ENCODE assay signal across 18 cellular contexts in the genomic region with DNA sequence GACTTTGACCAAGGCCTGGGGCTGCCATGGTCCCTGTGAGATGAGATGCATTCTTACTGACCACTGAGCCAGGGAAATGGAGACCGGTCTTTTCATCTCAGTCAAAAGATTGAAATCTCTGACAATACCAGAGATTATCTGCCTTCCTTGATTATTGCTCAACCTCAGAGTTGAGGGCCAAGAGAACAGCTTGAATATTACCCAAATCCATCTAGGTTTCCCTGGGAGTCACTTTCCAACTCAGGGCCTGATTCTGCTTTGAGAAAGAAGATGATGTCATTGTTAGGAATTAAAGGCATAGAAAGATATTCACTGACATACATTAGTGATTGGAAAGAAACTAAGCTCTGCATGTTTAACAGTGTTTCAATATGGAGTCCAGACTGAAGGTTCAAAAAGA.
DNase-seq lines count a peak whose midpoint lies in the region; ATAC-seq, FAIRE-seq and TF ChIP-seq lines count a peak whose summit lies in the region.
"Had no signal": no experiment of that assay in that cellular context is flagged by ENCODE, and none has a peak within 500 bp of the region (broad histone marks: within the 10 kb centered on the region; RNA-seq: fewer than 3 reads in every experiment).

No MANE protein-coding gene starts in this region.

- no peak for TF ChIP-seq RAD21 in HepG2 (CRISPR knock-in tag; IDR thresholded peaks at IDR 0.05)

- H3K36me3 ChIP-seq in HepG2 (replicated peaks in 1 of 2; ENCODE audit: control insufficient read depth in 1 of 2, insufficient read depth in 2 of 2, low read length in 2 of 2): no peaks in the 10 kb centered on the region
- H3K36me3 ChIP-seq in right lobe of liver: no peaks in the 10 kb centered on the region
- H3K36me3 ChIP-seq in bronchial epithelial cell (ENCODE audit: control insufficient read depth, insufficient read depth, low read length): no peaks in the 10 kb centered on the region
- H3K36me3 ChIP-seq: lower lobe of right lung had no signal

- H4K20me1 ChIP-seq in HepG2 (ENCODE audit: insufficient read depth, low read length): no peaks in the 10 kb centered on the region

- H3K27me3 Mint-ChIP-seq in activated CD8-positive, alpha-beta memory T cell treated with anti-CD3 and anti-CD28 coated beads, Interleukin-2, amount 10 ng/mL, durations not matched to agents 7 days and 5 days: no peaks in the 10 kb centered on the region
- H3K27me3 Mint-ChIP-seq: stimulated activated naive CD8-positive, alpha-beta T cell treated with anti-CD3 and anti-CD28 coated beads, Interleukin-15, Interleukin-2, amounts not matched to agents 100 ng/mL and 50 ng/mL, for 24 hours had no signal

- H3K9ac ChIP-seq in HepG2 (ENCODE audit: insufficient read depth, low read depth, low read length): no peak overlapping the region

- TF ChIP-seq EP300 in HepG2 (IDR thresholded peaks at IDR 0.05; ENCODE audit: low read depth in 2 of 2, low read length in 2 of 2): no peak
- no peak for TF ChIP-seq EP300 in HepG2 (CRISPR knock-in tag; IDR thresholded peaks at IDR 0.05; ENCODE audit: borderline replicate concordance)

- H3K4me1 Mint-ChIP-seq in activated CD8-positive, alpha-beta memory T cell treated with anti-CD3 and anti-CD28 coated beads, Interleukin-2, amount 10 ng/mL, durations not matched to agents 7 days and 5 days: no peaks in the 10 kb centered on the region
- H3K4me1 Mint-ChIP-seq: naive thymus-derived CD4-positive, alpha-beta T cell had no signal

- BruUV-seq in HepG2 (replicated peaks; lab: Mats Ljungman, UMichigan): no TSS peak

- in situ Hi-C loops in HepG2 (cut with HindIII; ENCODE audit: extremely low pct_ligation_motif_present, low pct_unique_long_range_greater_than_20kb): no loop called here

- no peak for TF ChIP-seq POLR2A in HepG2 (IDR thresholded peaks at IDR 0.05; ENCODE audit: insufficient read depth in 1 of 2, low read depth in 2 of 2, low read length in 2 of 2)
- no peak for TF ChIP-seq POLR2A in right lobe of liver (IDR thresholded peaks at IDR 0.05)

- no peak overlapping the region for H3K4me3 Mint-ChIP-seq in activated CD8-positive, alpha-beta memory T cell treated with anti-CD3 and anti-CD28 coated beads, Interleukin-2, amount 10 ng/mL, durations not matched to agents 7 days and 5 days
- H3K4me3 Mint-ChIP-seq: naive thymus-derived CD4-positive, alpha-beta T cell; stimulated activated naive CD8-positive, alpha-beta T cell treated with anti-CD3 and anti-CD28 coated beads, Interleukin-15, Interleukin-2, amounts not matched to agents 100 ng/mL and 50 ng/mL, for 24 hours had no signal

- POLR2A ChIA-PET in HepG2 (lab: Yijun Ruan, JAX): no interaction called here

- peaks cover 0 to 12% of the 10 kb centered on the region in 2 experiments; a peak in 1 of 5 replicates for H3K27me3 ChIP-seq in HepG2 (ENCODE audit: control insufficient read depth in 1 of 2, insufficient read depth in 2 of 2, low read length in 2 of 2)
- no peaks in the 10 kb centered on the region for H3K27me3 ChIP-seq in right lobe of liver
- H3K27me3 ChIP-seq in bronchial epithelial cell (ENCODE audit: control insufficient read depth, insufficient read depth, low read length): no peaks in the 10 kb centered on the region

- no peaks in the 10 kb centered on the region for H3K4me1 ChIP-seq in HepG2 (ENCODE audit: insufficient read depth, low read length)
- H3K4me1 ChIP-seq in right lobe of liver: no peaks in the 10 kb centered on the region
- H3K4me1 ChIP-seq: lower lobe of right lung had no signal

- WGBS in HepG2 (ENCODE audit: low lambda C conversion rate): 14% methylated on average over 1 of the region's 1 CpG
- 86% methylated on average over 1 of the region's 1 CpG for WGBS in right lobe of liver (ENCODE audit: insufficient coverage, low coverage, low lambda C conversion rate, missing lambda C conversion rate)

- no peak for ATAC-seq in HepG2
- ATAC-seq in right lobe of liver: no peak
- no peak for ATAC-seq in activated CD8-positive, alpha-beta memory T cell treated with anti-CD3 and anti-CD28 coated beads, Interleukin-2, amount 10 ng/mL, durations not matched to agents 7 days and 5 days
- no peak for ATAC-seq in HG03439 (IDR thresholded peaks at IDR 0.05; ENCODE audit: unreplicated experiment)
- ATAC-seq: activated CD4-positive, CD25-positive, alpha-beta regulatory T cell treated with anti-CD3 and anti-CD28 coated beads, Interleukin-2, amount 50 U/mL, for 24 hours; lower lobe of right lung; naive thymus-derived CD4-positive, alpha-beta T cell had no signal

- H2AFZ ChIP-seq in HepG2 (ENCODE audit: low read length): no peak overlapping the region

- no peaks in the 10 kb centered on the region for H3K79me2 ChIP-seq in HepG2 (ENCODE audit: insufficient read depth, low read length)

- peaks cover 5% of the 10 kb centered on the region for H3K9me3 Mint-ChIP-seq in activated CD8-positive, alpha-beta memory T cell treated with anti-CD3 and anti-CD28 coated beads, Interleukin-2, amount 10 ng/mL, durations not matched to agents 7 days and 5 days (ENCODE audit: low read depth)

- H3K4me3 ChIP-seq in HepG2 (replicated peaks in 1 of 3; ENCODE audit: insufficient read depth in 1 of 3, low read depth in 2 of 3, low read length in 3 of 3) (no peak overlapping the region), right lobe of liver (no peak overlapping the region), bronchial epithelial cell (ENCODE audit: low read depth, low read length) (no peak overlapping the region)
- H3K4me3 ChIP-seq: lower lobe of right lung had no signal

- TF ChIP-seq CTCF in HepG2 (CRISPR knock-in tag; IDR thresholded peaks at IDR 0.05): no peak
- TF ChIP-seq CTCF in right lobe of liver (IDR thresholded peaks at IDR 0.05): no peak
- TF ChIP-seq CTCF in bronchial epithelial cell (IDR thresholded peaks at IDR 0.05; ENCODE audit: insufficient read depth, low read length, severe bottlenecking): no peak

- H3K9me3 ChIP-seq in HepG2 (ENCODE audit: low read length) (no peaks in the 10 kb centered on the region), right lobe of liver (no peaks in the 10 kb centered on the region)
- H3K9me3 ChIP-seq: lower lobe of right lung had no signal

- intact Hi-C loops in HepG2 (cut with micrococcal nuclease; ENCODE audit: unreplicated experiment) (no loop called here), right lobe of liver (cut with DNase I) (no loop called here)

- no peak overlapping the region for H3K4me2 ChIP-seq in HepG2 (ENCODE audit: low read depth, low read length)

- H3K36me3 Mint-ChIP-seq in activated CD8-positive, alpha-beta memory T cell treated with anti-CD3 and anti-CD28 coated beads, Interleukin-2, amount 10 ng/mL, durations not matched to agents 7 days and 5 days: no peaks in the 10 kb centered on the region
- H3K36me3 Mint-ChIP-seq: naive thymus-derived CD4-positive, alpha-beta T cell had no signal

- no peak overlapping the region for H3K27ac Mint-ChIP-seq in activated CD8-positive, alpha-beta memory T cell treated with anti-CD3 and anti-CD28 coated beads, Interleukin-2, amount 10 ng/mL, durations not matched to agents 7 days and 5 days
- H3K27ac Mint-ChIP-seq: naive thymus-derived CD4-positive, alpha-beta T cell; stimulated activated naive CD8-positive, alpha-beta T cell treated with anti-CD3 and anti-CD28 coated beads, Interleukin-15, Interleukin-2, amounts not matched to agents 100 ng/mL and 50 ng/mL, for 24 hours had no signal

- FAIRE-seq in HepG2 (lab: Jason Lieb, UNC): no peak
- FAIRE-seq in bronchial epithelial cell (lab: Jason Lieb, UNC): no peak
- FAIRE-seq: colon, endometrium had no signal

- CTCF ChIA-PET in HepG2 (lab: Yijun Ruan, JAX; ENCODE audit: low intra/inter-chr PET ratio, low total read pairs): no interaction called here
- CTCF ChIA-PET in activated CD8-positive, alpha-beta memory T cell treated with anti-CD3 and anti-CD28 coated beads, Interleukin-2, amount 10 ng/mL, durations not matched to agents 7 days and 5 days (lab: Charles Lee): no interaction called here

- DNase-seq in HepG2 (ENCODE audit: low spot score): no peak
- no peak for DNase-seq in right lobe of liver
- DNase-seq in bronchial epithelial cell (ENCODE audit: low read depth): peak; percentile 7
- peak; percentile 48 for DNase-seq in left kidney (ENCODE audit: low read depth, low spot score)
- DNase-seq in activated CD8-positive, alpha-beta memory T cell treated with anti-CD3 and anti-CD28 coated beads, Interleukin-2, amount 10 ng/mL, durations not matched to agents 7 days and 5 days: no peak
- DNase-seq in cerebellar cortex (ENCODE audit: low spot score): no peak
- DNase-seq in NCI-H1092 (lab: John Stamatoyannopoulos, UW): no peak
- DNase-seq: activated effector memory CD4-positive, alpha-beta T cell treated with anti-CD3 and anti-CD28 coated beads, Interleukin-2, amount 50 U/mL, for 16 hours; amygdala; lower lobe of right lung; naive thymus-derived CD4-positive, alpha-beta T cell; NCI-H526; T-helper 9 cell had no signal

- H3K27ac ChIP-seq in HepG2 (ENCODE audit: extremely low read length, insufficient read depth, low read length) (no peak overlapping the region), right lobe of liver (no peak overlapping the region)
- H3K27ac ChIP-seq: lower lobe of right lung had no signal

TF ChIP-seq in HepG2, 621 proteins besides CTCF, POLR2A, EP300 and RAD21:
- TF ChIP-seq ATF7 (IDR thresholded peaks at IDR 0.05): peak; percentile 94
- TF ChIP-seq ATF7 (CRISPR knock-in tag; IDR thresholded peaks at IDR 0.05): no peak
- TF ChIP-seq, protein P1, sequence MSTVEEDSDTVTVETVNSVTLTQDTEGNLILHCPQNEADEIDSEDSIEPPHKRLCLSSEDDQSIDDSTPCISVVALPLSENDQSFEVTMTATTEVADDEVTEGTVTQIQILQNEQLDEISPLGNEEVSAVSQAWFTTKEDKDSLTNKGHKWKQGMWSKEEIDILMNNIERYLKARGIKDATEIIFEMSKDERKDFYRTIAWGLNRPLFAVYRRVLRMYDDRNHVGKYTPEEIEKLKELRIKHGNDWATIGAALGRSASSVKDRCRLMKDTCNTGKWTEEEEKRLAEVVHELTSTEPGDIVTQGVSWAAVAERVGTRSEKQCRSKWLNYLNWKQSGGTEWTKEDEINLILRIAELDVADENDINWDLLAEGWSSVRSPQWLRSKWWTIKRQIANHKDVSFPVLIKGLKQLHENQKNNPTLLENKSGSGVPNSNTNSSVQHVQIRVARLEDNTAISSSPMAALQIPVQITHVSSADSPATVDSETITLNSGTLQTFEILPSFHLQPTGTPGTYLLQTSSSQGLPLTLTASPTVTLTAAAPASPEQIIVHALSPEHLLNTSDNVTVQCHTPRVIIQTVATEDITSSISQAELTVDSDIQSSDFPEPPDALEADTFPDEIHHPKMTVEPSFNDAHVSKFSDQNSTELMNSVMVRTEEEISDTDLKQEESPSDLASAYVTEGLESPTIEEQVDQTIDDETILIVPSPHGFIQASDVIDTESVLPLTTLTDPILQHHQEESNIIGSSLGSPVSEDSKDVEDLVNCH (CRISPR knock-in tag; IDR thresholded peaks at IDR 0.05): no peak

Comparison
In these comparisons a context has a peak if more than half of its experiments do, and no peak if none do; other contexts are left out.
1. DNase-seq: peak in bronchial epithelial cell (single experiment) and left kidney (single experiment); none in HepG2 (single experiment), right lobe of liver (0 of 3), activated CD8-positive, alpha-beta memory T cell treated with anti-CD3 and anti-CD28 coated beads, Interleukin-2, amount 10 ng/mL, durations not matched to agents 7 days and 5 days (single experiment), cerebellar cortex (single experiment) and NCI-H1092 (single experiment).